ENCODE assay signal across 17 cellular contexts in the genomic region with DNA sequence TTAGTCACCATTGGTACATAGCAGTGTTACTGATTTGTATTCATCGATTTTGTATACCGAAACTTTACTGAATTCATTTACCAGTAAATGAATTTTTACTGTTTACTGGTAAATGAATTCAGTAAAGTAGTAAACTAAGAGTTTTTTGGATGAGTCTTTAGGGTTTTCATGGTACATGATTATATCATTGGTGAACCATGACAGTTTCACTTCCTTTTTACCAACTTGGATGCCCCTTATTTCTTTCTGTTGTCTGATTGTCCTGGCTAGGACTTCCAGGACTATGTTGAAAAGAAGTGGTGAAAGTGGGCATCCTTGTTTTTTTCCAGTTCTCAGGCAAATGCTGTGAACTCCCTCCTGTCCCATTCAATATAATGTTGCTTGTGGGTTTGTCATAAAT.
"Had no signal": no experiment of that assay in that cellular context is flagged by ENCODE, and none has a peak within 500 bp of the region (broad histone marks: within the 10 kb centered on the region; RNA-seq: fewer than 3 reads in every experiment).

No MANE protein-coding gene starts in this region.

- FAIRE-seq: bronchial epithelial cell had no signal

- ATAC-seq: activated CD8-positive, alpha-beta memory T cell treated with anti-CD3 and anti-CD28 coated beads, Interleukin-2, amount 10 ng/mL, durations not matched to agents 7 days and 5 days; gastroesophageal sphincter; heart left ventricle; left ventricle myocardium superior; stimulated activated naive B cell treated with anti-CD40 and anti-IgM and Interleukin-4, amounts not matched to agents 10 μg/mL and 1 μg/mL and 100 μg/mL, for 72 hours had no signal

- DNase-seq: activated B cell treated with CpG ODN at 0.5 μM for 24 hours; activated CD4-positive, alpha-beta memory T cell treated with anti-CD3 and anti-CD28 coated beads for 36 hours; activated CD4-positive, alpha-beta T cell treated with anti-CD3 and anti-CD28 coated beads for 4 hours; activated CD8-positive, alpha-beta memory T cell treated with anti-CD3 and anti-CD28 coated beads, Interleukin-2, amount 10 ng/mL, durations not matched to agents 7 days and 5 days; cerebellar nuclear complex; effector CD4-positive, alpha-beta T cell; heart left ventricle; left ventricle myocardium superior; nephron progenitor cell; nucleus accumbens; posterior cingulate gyrus; sigmoid colon; stimulated activated CD4-positive, alpha-beta T cell treated with anti-CD3 and anti-CD28 coated beads, Interleukin-4, amount 100 ng/mL, for 24 hours; stimulated activated naive B cell treated with anti-CD40 and anti-IgM and Interleukin-4, amounts not matched to agents 10 μg/mL and 1 μg/mL and 100 μg/mL, for 72 hours; upper lobe of left lung had no signal
